Comparison of ENCODE assay signal across 1 cellular context in genomic region chr3:97979610-97980009, GRCh38.
A peak's percentile ranks its signal among the peaks of the same experiment; 100 is the strongest.
TF ChIP-seq lines count a peak whose summit lies in the region.

No MANE protein-coding gene starts in this region.

TF ChIP-seq in HepG2, 621 proteins besides CTCF, POLR2A, EP300 and RAD21:
- TF ChIP-seq, protein P1, sequence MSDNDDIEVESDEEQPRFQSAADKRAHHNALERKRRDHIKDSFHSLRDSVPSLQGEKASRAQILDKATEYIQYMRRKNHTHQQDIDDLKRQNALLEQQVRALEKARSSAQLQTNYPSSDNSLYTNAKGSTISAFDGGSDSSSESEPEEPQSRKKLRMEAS (IDR thresholded peaks at IDR 0.05) = peak; percentile 51
- no peak for TF ChIP-seq FOXJ3 (CRISPR knock-in tag; IDR thresholded peaks at IDR 0.05; ENCODE audit: borderline replicate concordance)
